In genomic region chr11:95714853-95715776, GRCh38 we compare ENCODE assay signal across 15 cellular contexts.
DNase-seq lines count a peak whose midpoint lies in the region; ATAC-seq, FAIRE-seq and TF ChIP-seq lines count a peak whose summit lies in the region.
"Had no signal": no experiment of that assay in that cellular context is flagged by ENCODE, and none has a peak within 500 bp of the region (broad histone marks: within the 10 kb centered on the region; RNA-seq: fewer than 3 reads in every experiment).

No MANE protein-coding gene starts in this region.

- TF ChIP-seq POLR2A in GM12891 (IDR thresholded peaks at IDR 0.05; ENCODE audit: low read depth, low read length) = no peak
- TF ChIP-seq POLR2A in right lobe of liver (IDR thresholded peaks at IDR 0.05) = no peak

- H3K36me3 ChIP-seq in SJCRH30 (no peaks in the 10 kb centered on the region), mesodermal cell (ENCODE audit: control insufficient read depth, insufficient read depth, low read length) (no peaks in the 10 kb centered on the region), right lobe of liver (no peaks in the 10 kb centered on the region)
- H3K36me3 ChIP-seq: SJSA1 had no signal

- H3K4me3 ChIP-seq in SJCRH30 = no peak overlapping the region
- no peak overlapping the region for H3K4me3 ChIP-seq in mesodermal cell (ENCODE audit: extremely low read depth, insufficient read depth, low read length, poor library complexity, severe bottlenecking)
- no peak overlapping the region for H3K4me3 ChIP-seq in right lobe of liver
- H3K4me3 ChIP-seq: psoas muscle, SJSA1 had no signal

- intact Hi-C loops in right lobe of liver (cut with DNase I) = no loop called here

- no peak for DNase-seq in GM12891 (ENCODE audit: insufficient read length, low spot score)
- no peak for DNase-seq in SJCRH30
- DNase-seq in NCI-H187 (lab: John Stamatoyannopoulos, UW) = no peak
- no peak for DNase-seq in right lobe of liver
- no peak for DNase-seq in D721Med (ENCODE audit: insufficient read length, low spot score)
- DNase-seq: central memory CD4-positive, alpha-beta T cell; GF-D8; mesendoderm; NCI-H2029; psoas muscle had no signal

- peak; percentile 11 for ATAC-seq in GM21529 (IDR thresholded peaks at IDR 0.05; ENCODE audit: unreplicated experiment)
- ATAC-seq in right lobe of liver = no peak
- no peak for ATAC-seq in HG03469 (IDR thresholded peaks at IDR 0.05; ENCODE audit: unreplicated experiment)
- ATAC-seq: psoas muscle had no signal

- FAIRE-seq in GM12891 (lab: Jason Lieb, UNC) (peak; percentile 33), D721Med (lab: Jason Lieb, UNC) (no peak)
- FAIRE-seq: H54 had no signal

- 100% methylated on average over 1 of the region's 5 CpGs; no CpG with 5 or more reads in 1 of the 2 experiments for WGBS in mesodermal cell (ENCODE audit: insufficient coverage in 2 of 2), 2 experiments
- WGBS in right lobe of liver (ENCODE audit: insufficient coverage, low coverage, low lambda C conversion rate, missing lambda C conversion rate) = 65% methylated on average over 5 of the region's 5 CpGs

- no peak for TF ChIP-seq CTCF in right lobe of liver (IDR thresholded peaks at IDR 0.05)
- TF ChIP-seq CTCF in D721Med (IDR thresholded peaks at IDR 0.05; ENCODE audit: insufficient read depth, missing control alignments) = no peak

- H3K4me1 ChIP-seq in SJCRH30 = peaks cover 26% of the 10 kb centered on the region
- no peaks in the 10 kb centered on the region for H3K4me1 ChIP-seq in mesodermal cell (ENCODE audit: control insufficient read depth, insufficient read depth, low read length, poor library complexity, severe bottlenecking)
- no peaks in the 10 kb centered on the region for H3K4me1 ChIP-seq in right lobe of liver
- H3K4me1 ChIP-seq: psoas muscle, SJSA1 had no signal

- H3K9me3 ChIP-seq in SJCRH30 (replicated peaks) (no peaks in the 10 kb centered on the region), mesodermal cell (ENCODE audit: control insufficient read depth, low read length) (no peaks in the 10 kb centered on the region), right lobe of liver (no peaks in the 10 kb centered on the region)
- H3K9me3 ChIP-seq: psoas muscle, SJSA1 had no signal

- H3K27ac ChIP-seq in SJCRH30 (peak overlapping the region; percentile 90), mesodermal cell (ENCODE audit: low read depth, low read length, severe bottlenecking) (peak overlapping the region; percentile 30), right lobe of liver (no peak overlapping the region)
- H3K27ac ChIP-seq: psoas muscle, SJSA1 had no signal

- no peaks in the 10 kb centered on the region for H3K27me3 ChIP-seq in SJCRH30
- no peaks in the 10 kb centered on the region for H3K27me3 ChIP-seq in right lobe of liver
- H3K27me3 ChIP-seq: SJSA1 had no signal

TF ChIP-seq in GM12891, 5 proteins besides CTCF, POLR2A, EP300 and RAD21:
- TF ChIP-seq PAX5 (IDR thresholded peaks at IDR 0.05; ENCODE audit: insufficient read depth, low read length, severe bottlenecking) (no peak), POLR2AphosphoS5 (IDR thresholded peaks at IDR 0.05; ENCODE audit: low read depth, low read length) (no peak), TAF1 (IDR thresholded peaks at IDR 0.05; ENCODE audit: low read depth, low read length) (no peak), POU2F2 (IDR thresholded peaks at IDR 0.05; ENCODE audit: low read depth, low read length) (no peak), SPI1 (IDR thresholded peaks at IDR 0.05; ENCODE audit: low read depth, low read length) (no peak)

Comparison
In these comparisons a context has a peak if more than half of its experiments do, and no peak if none do; other contexts are left out.
1. H3K27ac ChIP-seq: peak in SJCRH30 (single experiment) and mesodermal cell (single experiment); none in right lobe of liver (0 of 3).